8 cellular contexts compared by ENCODE assay signal in the genomic region with DNA sequence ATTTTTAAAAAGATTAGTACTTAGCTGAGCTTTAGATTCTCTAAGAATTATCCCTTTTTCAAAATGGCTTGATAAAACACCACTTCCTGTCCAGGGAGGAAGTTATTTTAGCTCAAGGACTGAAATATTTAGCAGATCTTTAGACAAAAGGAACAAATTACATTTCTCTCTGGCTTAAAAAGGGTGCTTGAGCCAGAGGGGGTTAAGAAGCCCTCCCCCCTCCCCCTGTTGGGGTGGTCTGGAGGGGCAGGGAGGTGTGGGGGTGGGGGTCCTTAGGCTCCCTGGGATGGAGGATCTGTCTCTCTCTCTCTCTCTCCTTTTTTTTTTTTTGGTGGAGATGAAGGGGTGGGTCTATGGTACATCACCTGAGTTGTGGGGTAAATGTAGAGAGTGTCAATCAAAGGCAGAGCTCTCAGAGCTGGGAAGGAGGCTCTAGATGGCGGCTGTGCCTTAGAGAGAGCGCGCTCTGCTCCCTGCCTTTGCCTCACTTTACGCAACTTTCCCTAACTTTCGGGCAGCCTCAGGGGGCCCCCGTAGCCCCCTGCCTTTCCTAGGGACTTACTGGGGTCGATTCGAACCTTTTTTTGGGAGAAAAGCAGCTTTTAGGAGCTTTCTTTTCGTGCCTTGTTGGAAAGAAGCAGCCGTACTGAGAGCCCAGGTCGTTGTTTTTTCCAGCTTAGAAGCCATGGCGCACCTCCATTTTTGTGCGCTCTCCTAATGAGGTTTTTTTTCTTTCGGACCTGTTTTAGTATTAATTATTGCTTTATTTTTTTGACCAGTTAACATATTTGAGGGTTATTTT. TPM values are rescaled to one million over a fixed set of nuclear protein-coding genes. Genes with fewer than 3 reads are reported as not detected.
DNase-seq lines count a peak whose midpoint lies in the region; ATAC-seq, FAIRE-seq and TF ChIP-seq lines count a peak whose summit lies in the region.

TSS of gene CHD2 (plus strand) at position 415 of the 802 bp plus-strand sequence. CDS start 914 bp downstream, outside the sequence.

- peak within 1 kb of the TSS; percentile 99 for H3K4me3 ChIP-seq in HUES48 (ENCODE audit: low read depth, low read length)
- H3K4me3 ChIP-seq in NT2/D1 (ENCODE audit: insufficient read length, low read depth): peak within 1 kb of the TSS; percentile 73
- H3K4me3 ChIP-seq in endothelial cell of umbilical vein (replicated peaks in 1 of 3; ENCODE audit: insufficient read depth in 1 of 3, low read depth in 1 of 3, low read length in 3 of 3): peak within 1 kb of the TSS; percentile 64 to 100 (median 97)

- peak within 1 kb of the TSS; percentile 100 for H3K9ac ChIP-seq in HUES48 (ENCODE audit: low read depth, low read length)
- peak within 1 kb of the TSS; percentile 85 for H3K9ac ChIP-seq in NT2/D1 (ENCODE audit: insufficient read length, low read depth)
- peak within 1 kb of the TSS; percentile 100 for H3K9ac ChIP-seq in endothelial cell of umbilical vein (replicated peaks; ENCODE audit: extremely low read depth, insufficient read depth, low read length)

- H3K36me3 ChIP-seq in HUES48 (ENCODE audit: control insufficient read depth, insufficient read depth, low read length) (peaks cover 51% of the 10 kb centered on the region), NT2/D1 (ENCODE audit: insufficient read depth, insufficient read length, low read length) (peaks cover 56% of the 10 kb centered on the region), endothelial cell of umbilical vein (ENCODE audit: control insufficient read depth in 2 of 2, extremely low read depth in 1 of 2, insufficient read depth in 2 of 2, low read length in 2 of 2) (peaks cover 2 to 23% of the 10 kb centered on the region in 2 experiments)

- BruUV-seq in endothelial cell of umbilical vein (replicated peaks; lab: Mats Ljungman, UMichigan): no TSS peak

- intact Hi-C loops in endothelial cell of umbilical vein (cut with micrococcal nuclease): loop anchor here (1.0 to 10.0 kb wide), 4 partner anchors 18 to 365 kb away; no protein-coding TSS in a partner anchor

- no peak within 1 kb of the TSS for H2AFZ ChIP-seq in endothelial cell of umbilical vein (ENCODE audit: low read depth, low read length)

- H3K36me3 Mint-ChIP-seq in stimulated activated naive B cell treated with anti-CD40 and anti-IgM and Interleukin-4, amounts not matched to agents 10 μg/mL and 1 μg/mL and 100 μg/mL, for 72 hours: peaks cover 54 to 70% of the 10 kb centered on the region in 2 donors

- CTCF ChIA-PET in endothelial cell of umbilical vein (lab: Charles Lee): interaction anchor here (0.6 to 6.8 kb wide), 14 partner anchors 8 to 103 kb away, joined by 3 to 67 read pairs (median 8); no protein-coding TSS in a partner anchor

- H4K20me1 ChIP-seq in endothelial cell of umbilical vein (replicated peaks; ENCODE audit: control insufficient read depth, extremely low read depth, insufficient read depth, low read length): no peaks in the 10 kb centered on the region

- POLR2A ChIA-PET in endothelial cell of umbilical vein (lab: Charles Lee): interaction anchor here (0.6 to 2.2 kb wide), 14 partner anchors 9 to 104 kb away, joined by 3 to 52 read pairs (median 4); no protein-coding TSS in a partner anchor

- peak within 1 kb of the TSS; percentile 99 for H3K4me2 ChIP-seq in endothelial cell of umbilical vein (ENCODE audit: insufficient read depth, low read length)

- peak; percentile 67 for ATAC-seq in GM21447 (IDR thresholded peaks at IDR 0.05; ENCODE audit: unreplicated experiment)
- ATAC-seq in stimulated activated naive B cell treated with anti-CD40 and anti-IgM and Interleukin-4, amounts not matched to agents 10 μg/mL and 1 μg/mL and 100 μg/mL, for 72 hours (replicated peaks): peak; percentile 79 to 80

- no peak for TF ChIP-seq CTCF in endothelial cell of umbilical vein (IDR thresholded peaks at IDR 0.05; ENCODE audit: extremely low read depth in 1 of 2, insufficient read depth in 1 of 2, low read depth in 1 of 2, low read length in 2 of 2)

- peak within 1 kb of the TSS; percentile 97 to 100 for H3K4me3 Mint-ChIP-seq in stimulated activated naive B cell treated with anti-CD40 and anti-IgM and Interleukin-4, amounts not matched to agents 10 μg/mL and 1 μg/mL and 100 μg/mL, for 72 hours

- peak within 1 kb of the TSS; percentile 100 for H3K27ac ChIP-seq in HUES48 (ENCODE audit: low read depth, low read length)
- H3K27ac ChIP-seq in endothelial cell of umbilical vein (ENCODE audit: insufficient read depth, low read depth, low read length): peak within 1 kb of the TSS; percentile 98

- dilution Hi-C loops in endothelial cell of umbilical vein (cut with MboI; ENCODE audit: extremely low pct_ligation_motif_present, low sequenced_read_pairs): loop anchor here (25.0 kb wide), 1 partner anchor 88 kb away; no protein-coding TSS in a partner anchor

- peaks cover 17 to 46% of the 10 kb centered on the region in 2 donors for H3K4me1 Mint-ChIP-seq in stimulated activated naive B cell treated with anti-CD40 and anti-IgM and Interleukin-4, amounts not matched to agents 10 μg/mL and 1 μg/mL and 100 μg/mL, for 72 hours

- no peaks in the 10 kb centered on the region for H3K9me1 ChIP-seq in endothelial cell of umbilical vein (replicated peaks; ENCODE audit: control insufficient read depth, extremely low read depth, insufficient read depth, low read length)

- H3K9me3 ChIP-seq in HUES48 (ENCODE audit: control insufficient read depth, insufficient read depth, low read length): no peaks in the 10 kb centered on the region
- H3K9me3 ChIP-seq in NT2/D1 (ENCODE audit: insufficient read depth, low read length): no peaks in the 10 kb centered on the region
- no peaks in the 10 kb centered on the region for H3K9me3 ChIP-seq in endothelial cell of umbilical vein (replicated peaks; ENCODE audit: control insufficient read depth, insufficient read depth, low read length)

- H3K27me3 ChIP-seq in HUES48 (ENCODE audit: control insufficient read depth, insufficient read depth, low read length) (no peaks in the 10 kb centered on the region), NT2/D1 (ENCODE audit: insufficient read depth, insufficient read length) (no peaks in the 10 kb centered on the region), endothelial cell of umbilical vein (ENCODE audit: control insufficient read depth in 2 of 2, insufficient read depth in 2 of 2, low read length in 2 of 2) (no peaks in the 10 kb centered on the region)

- H3K4me1 ChIP-seq in HUES48 (ENCODE audit: control insufficient read depth, insufficient read depth, low read length): peaks cover 10% of the 10 kb centered on the region
- no peaks in the 10 kb centered on the region for H3K4me1 ChIP-seq in NT2/D1 (ENCODE audit: insufficient read depth, insufficient read length)
- peaks cover 13% of the 10 kb centered on the region for H3K4me1 ChIP-seq in endothelial cell of umbilical vein (ENCODE audit: control insufficient read depth, extremely low read depth, insufficient read depth, low read length)

- H3K27ac Mint-ChIP-seq in stimulated activated naive B cell treated with anti-CD40 and anti-IgM and Interleukin-4, amounts not matched to agents 10 μg/mL and 1 μg/mL and 100 μg/mL, for 72 hours: peak within 1 kb of the TSS; percentile 100

- DNase-seq in DMS 273 treated with DMSO at 0.1 percent for 48 hours (lab: John Stamatoyannopoulos, UW): peak; percentile 75
- DNase-seq in NT2/D1 (ENCODE audit: low read depth, low spot score): peak; percentile 84
- DNase-seq in activated CD8-positive, alpha-beta memory T cell treated with anti-CD3 and anti-CD28 coated beads for 48 hours (ENCODE audit: low read depth in 2 of 3, low spot score in 2 of 3): peak; percentile 31 to 58 (median 42)
- DNase-seq in endothelial cell of umbilical vein (ENCODE audit: low read depth, low spot score): peak; percentile 89
- peak; percentile 64 for DNase-seq in midbrain (lab: John Stamatoyannopoulos, UW)
- DNase-seq in stimulated activated naive B cell treated with anti-CD40 and anti-IgM and Interleukin-4, amounts not matched to agents 10 μg/mL and 1 μg/mL and 100 μg/mL, for 72 hours: peak; percentile 73

- no peaks in the 10 kb centered on the region for H3K27me3 Mint-ChIP-seq in stimulated activated naive B cell treated with anti-CD40 and anti-IgM and Interleukin-4, amounts not matched to agents 10 μg/mL and 1 μg/mL and 100 μg/mL, for 72 hours

- H3K79me2 ChIP-seq in endothelial cell of umbilical vein (ENCODE audit: control insufficient read depth, insufficient read depth, low read length): peaks cover 92% of the 10 kb centered on the region

- FAIRE-seq in endothelial cell of umbilical vein (lab: Jason Lieb, UNC): peak; percentile 8

- H3K9me3 Mint-ChIP-seq in stimulated activated naive B cell treated with anti-CD40 and anti-IgM and Interleukin-4, amounts not matched to agents 10 μg/mL and 1 μg/mL and 100 μg/mL, for 72 hours: peaks cover 7 to 8% of the 10 kb centered on the region in 2 donors

- TF ChIP-seq POLR2A in endothelial cell of umbilical vein (IDR thresholded peaks at IDR 0.05; ENCODE audit: low read depth, low read length): peak; percentile 98

TF ChIP-seq in endothelial cell of umbilical vein, 7 proteins besides CTCF, POLR2A, EP300 and RAD21:
- TF ChIP-seq POLR2AphosphoS5 (IDR thresholded peaks at IDR 0.05; ENCODE audit: insufficient read depth, low read depth, low read length) (peak; percentile 96), FOS (IDR thresholded peaks at IDR 0.05; ENCODE audit: borderline replicate concordance, insufficient read depth, low read length) (no peak), GATA2 (IDR thresholded peaks at IDR 0.05; ENCODE audit: insufficient read depth, insufficient read length, low read depth, low read length) (no peak), MYC (IDR thresholded peaks at IDR 0.05; ENCODE audit: low read depth, low read length) (no peak), JUN (IDR thresholded peaks at IDR 0.05; ENCODE audit: borderline replicate concordance, insufficient read depth, insufficient read length, low read depth) (no peak), EZH2 (IDR thresholded peaks at IDR 0.05; ENCODE audit: borderline replicate concordance, low read depth, low read length, severe bottlenecking) (no peak)

RNA-seq across cellular contexts. Expression of gene CHD2, which starts in this region (rescaled TPM):
- 97.9 and 102 TPM in 2 replicates for total RNA-seq in endothelial cell of umbilical vein
- polyA plus RNA-seq in endothelial cell of umbilical vein: 35.9 and 53.8 TPM in 2 replicates
- 34.4 and 35.9 TPM in 2 replicates for polyA plus RNA-seq in endothelial cell of umbilical vein (2011; cell fraction: cytosol; rRNA removed)
- 242 and 270 TPM in 2 replicates for polyA plus RNA-seq in endothelial cell of umbilical vein (2011; cell fraction: nucleus; rRNA removed)
- 47.9 and 49.9 TPM in 2 replicates for polyA plus RNA-seq in endothelial cell of umbilical vein (2012)
- 140 and 151 TPM in 2 replicates for polyA minus RNA-seq in endothelial cell of umbilical vein
- polyA minus RNA-seq in endothelial cell of umbilical vein (2011; cell fraction: cytosol; rRNA and poly(A)+ RNA removed): 29.8 TPM
- polyA minus RNA-seq in endothelial cell of umbilical vein (2011; cell fraction: nucleus; rRNA and poly(A)+ RNA removed): 377 and 533 TPM in 2 replicates

Comparison
In these comparisons a context has a peak if more than half of its experiments do, and no peak if none do; other contexts are left out.
1. Peak in every context shown above with its lines: DNase-seq, ATAC-seq, H3K4me3 ChIP-seq and H3K27ac ChIP-seq.